In the genomic region with DNA sequence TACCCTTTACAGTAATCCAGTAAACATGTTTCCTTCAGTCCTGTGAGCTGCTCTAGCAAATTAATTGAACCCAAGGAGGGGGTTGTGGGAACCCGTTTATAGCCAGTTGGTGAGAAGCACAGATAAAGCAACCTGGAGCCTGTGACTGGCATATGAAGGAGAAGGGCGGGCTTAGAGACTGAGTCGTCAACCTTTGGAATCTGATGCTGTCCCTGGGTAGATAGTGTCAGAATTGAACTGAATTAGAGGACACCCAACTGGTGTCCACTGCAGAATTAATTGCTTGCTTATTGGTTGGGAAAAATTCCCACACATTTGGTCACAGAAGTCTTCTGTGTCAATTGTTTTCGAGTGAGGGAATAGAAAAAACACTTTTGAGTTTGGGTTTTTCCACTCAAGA, we compare ENCODE assay signal across 18 cellular contexts. TPM values are rescaled to one million over a fixed set of nuclear protein-coding genes. Genes with fewer than 3 reads are reported as not detected.
DNase-seq lines count a peak whose midpoint lies in the region; ATAC-seq and TF ChIP-seq lines count a peak whose summit lies in the region.
"Had no signal": no experiment of that assay in that cellular context is flagged by ENCODE, and none has a peak within 500 bp of the region (broad histone marks: within the 10 kb centered on the region; RNA-seq: fewer than 3 reads in every experiment).

No MANE protein-coding gene starts in this region.

- no peak for ATAC-seq in stimulated activated naive CD8-positive, alpha-beta T cell treated with anti-CD3 and anti-CD28 coated beads, Interleukin-15, amount 100 ng/mL, for 72 hours
- no peak for ATAC-seq in GM19035 (IDR thresholded peaks at IDR 0.05; ENCODE audit: unreplicated experiment)
- ATAC-seq: CD8-positive, alpha-beta T cell had no signal

- intact Hi-C loops in dorsolateral prefrontal cortex (cut with DNase I), result no loop called here

- H3K4me1 Mint-ChIP-seq in stimulated activated naive CD8-positive, alpha-beta T cell treated with anti-CD3 and anti-CD28 coated beads, Interleukin-15, Interleukin-2, amounts not matched to agents 100 ng/mL and 50 ng/mL, for 24 hours (ENCODE audit: low read depth), result peaks cover 7% of the 10 kb centered on the region
- no peaks in the 10 kb centered on the region for H3K4me1 Mint-ChIP-seq in stimulated activated naive CD8-positive, alpha-beta T cell treated with anti-CD3 and anti-CD28 coated beads, Interleukin-15, amount 100 ng/mL, for 72 hours

- H3K9me3 Mint-ChIP-seq in stimulated activated naive CD8-positive, alpha-beta T cell treated with anti-CD3 and anti-CD28 coated beads, Interleukin-15, Interleukin-2, amounts not matched to agents 100 ng/mL and 50 ng/mL, for 24 hours, result no peaks in the 10 kb centered on the region
- no peaks in the 10 kb centered on the region for H3K9me3 Mint-ChIP-seq in stimulated activated naive CD8-positive, alpha-beta T cell treated with anti-CD3 and anti-CD28 coated beads, Interleukin-15, amount 100 ng/mL, for 72 hours
- H3K9me3 Mint-ChIP-seq: CD8-positive, alpha-beta T cell had no signal

- peak overlapping the region; percentile 76 for H3K27ac Mint-ChIP-seq in stimulated activated naive CD8-positive, alpha-beta T cell treated with anti-CD3 and anti-CD28 coated beads, Interleukin-15, Interleukin-2, amounts not matched to agents 100 ng/mL and 50 ng/mL, for 24 hours
- no peak overlapping the region for H3K27ac Mint-ChIP-seq in stimulated activated naive CD8-positive, alpha-beta T cell treated with anti-CD3 and anti-CD28 coated beads, Interleukin-15, amount 100 ng/mL, for 72 hours

- H3K27me3 Mint-ChIP-seq in stimulated activated naive CD8-positive, alpha-beta T cell treated with anti-CD3 and anti-CD28 coated beads, Interleukin-15, Interleukin-2, amounts not matched to agents 100 ng/mL and 50 ng/mL, for 24 hours, result no peaks in the 10 kb centered on the region
- no peaks in the 10 kb centered on the region for H3K27me3 Mint-ChIP-seq in stimulated activated naive CD8-positive, alpha-beta T cell treated with anti-CD3 and anti-CD28 coated beads, Interleukin-15, amount 100 ng/mL, for 72 hours

- H3K36me3 Mint-ChIP-seq in stimulated activated naive CD8-positive, alpha-beta T cell treated with anti-CD3 and anti-CD28 coated beads, Interleukin-15, Interleukin-2, amounts not matched to agents 100 ng/mL and 50 ng/mL, for 24 hours (ENCODE audit: low read depth), result peaks cover 70% of the 10 kb centered on the region

- DNase-seq in stimulated activated naive CD8-positive, alpha-beta T cell treated with anti-CD3 and anti-CD28 coated beads, Interleukin-15, amount 100 ng/mL, for 72 hours, result no peak
- DNase-seq in dorsolateral prefrontal cortex (no peak), HUDEP-2 (lab: John Stamatoyannopoulos, UW; ENCODE audit: unreplicated experiment in 76 of 76) (no peak)
- DNase-seq: Calu3; CD8-positive, alpha-beta T cell; DMS53; EL; Kasumi-1; MG63; NCI-H1092; NCI-H1436 treated with DMSO at 0.1 percent for 48 hours; NCI-H2029; NCI-H2171; NCI-H526 treated with DMSO at 0.1 percent for 48 hours; Right ventricle myocardium superior had no signal

- H3K27me3 ChIP-seq in dorsolateral prefrontal cortex, result no peaks in the 10 kb centered on the region
- H3K27me3 ChIP-seq: BLaER1, MG63 had no signal

- TF ChIP-seq CTCF in dorsolateral prefrontal cortex (IDR thresholded peaks at IDR 0.05 in 54 of 56, conservative IDR thresholded peaks at IDR 0.05 in 2 of 56; ENCODE audit: low read depth in 1 of 56, partially characterized antibody in 56 of 56), result no peak

- peak overlapping the region in 30 of 59 donors; percentile 14 to 84 (median 58) for H3K27ac ChIP-seq in dorsolateral prefrontal cortex
- H3K27ac ChIP-seq: BLaER1 had no signal

- H3K4me3 Mint-ChIP-seq in stimulated activated naive CD8-positive, alpha-beta T cell treated with anti-CD3 and anti-CD28 coated beads, Interleukin-15, Interleukin-2, amounts not matched to agents 100 ng/mL and 50 ng/mL, for 24 hours, result no peak overlapping the region
- no peak overlapping the region for H3K4me3 Mint-ChIP-seq in stimulated activated naive CD8-positive, alpha-beta T cell treated with anti-CD3 and anti-CD28 coated beads, Interleukin-15, amount 100 ng/mL, for 72 hours
- H3K4me3 Mint-ChIP-seq: CD8-positive, alpha-beta T cell had no signal

- H3K4me3 ChIP-seq in dorsolateral prefrontal cortex, result no peak overlapping the region
- H3K4me3 ChIP-seq: BLaER1, MG63 had no signal

RNA-seq across cellular contexts. Expression of gene RSKR, which starts 12.8 kb away (rescaled TPM):
- 100 to 1,000 TPM in 32 of 120 experiments, 10 to 100 TPM in 88; 41.6 to 215 (median 83.8) TPM for total RNA-seq in dorsolateral prefrontal cortex

RNA-seq across cellular contexts. Expression of gene BLTP2, which starts 18.1 kb away (rescaled TPM):
- total RNA-seq in dorsolateral prefrontal cortex, result 100 to 1,000 TPM; 115 to 212 (median 151) TPM

RNA-seq across cellular contexts. Expression of gene SPAG5, which starts 28.0 kb away (rescaled TPM):
- total RNA-seq in dorsolateral prefrontal cortex, result 10 to 100 TPM; 10.6 to 76.2 (median 27.7) TPM

RNA-seq across cellular contexts. Expression of gene SDF2, which starts 34.9 kb away (rescaled TPM):
- total RNA-seq in dorsolateral prefrontal cortex, result 10 to 100 TPM; 29.5 to 53.4 (median 38.5) TPM

RNA-seq across cellular contexts. Expression of gene SUPT6H, which starts 35.2 kb away (rescaled TPM):
- total RNA-seq in dorsolateral prefrontal cortex, result 100 to 1,000 TPM in 8 of 120 experiments, 10 to 100 TPM in 112; 72.1 to 118 (median 86.9) TPM
